Comparison of ENCODE assay signal across 29 cellular contexts in genomic region chr16:55125818-55126385, GRCh38.
"Had no signal": no experiment of that assay in that cellular context is flagged by ENCODE, and none has a peak within 500 bp of the region (broad histone marks: within the 10 kb centered on the region; RNA-seq: fewer than 3 reads in every experiment).

No MANE protein-coding gene starts in this region.

- H3K27me3 Mint-ChIP-seq: dendritic cell treated with granulocyte-macrophage colony-stimulating factor and Interleukin-4, amounts not matched to agents 40 ng/mL and 50 ng/mL, for 4 days had no signal

- H3K4me2 ChIP-seq: smooth muscle cell had no signal

- H3K9me3 ChIP-seq: colonic mucosa, gastrocnemius medialis, prostate gland, suprapubic skin had no signal

- H3K27me3 ChIP-seq: colonic mucosa, gastrocnemius medialis, right atrium auricular region, suprapubic skin had no signal

- DNase-seq: colonic mucosa; effector CD8-positive, alpha-beta T cell; endodermal cell; foreskin fibroblast; gastrocnemius medialis; head of caudate nucleus; mammary epithelial cell; mesendoderm; midbrain; naive thymus-derived CD4-positive, alpha-beta T cell; nucleus accumbens; stimulated activated CD4-positive, alpha-beta T cell treated with anti-CD3 and anti-CD28 coated beads, Interleukin-12 subunit alpha, Interleukin-12 subunit beta, amount 100 ng/mL, for 4 hours; stimulated activated CD4-positive, alpha-beta T cell treated with anti-CD3 and anti-CD28 coated beads, Interleukin-1b, Interleukin-23, amount 100 ng/mL, for 48 hours; stimulated activated CD4-positive, alpha-beta T cell treated with anti-CD3 and anti-CD28 coated beads, Interleukin-4, amount 100 ng/mL, for 1 hour; stimulated activated CD8-positive, alpha-beta memory T cell treated with anti-CD3 and anti-CD28 coated beads, Interleukin-4, amount 100 ng/mL, for 48 hours; stimulated activated naive CD4-positive, alpha-beta T cell; stimulated activated naive CD8-positive, alpha-beta T cell treated with anti-CD3 and anti-CD28 coated beads, Interleukin-15, amount 100 ng/mL, for 72 hours; trophoblast cell had no signal

- ATAC-seq: esophagus mucosa; gastrocnemius medialis; naive thymus-derived CD4-positive, alpha-beta T cell; sciatic nerve; stimulated activated naive CD8-positive, alpha-beta T cell treated with anti-CD3 and anti-CD28 coated beads, Interleukin-15, amount 100 ng/mL, for 72 hours had no signal

- H3K4me1 ChIP-seq: colonic mucosa, gastrocnemius medialis, prostate gland, right atrium auricular region, suprapubic skin had no signal

- FAIRE-seq: keratinocyte, urothelium cell line had no signal

- H3K27ac Mint-ChIP-seq: dendritic cell treated with granulocyte-macrophage colony-stimulating factor and Interleukin-4, amounts not matched to agents 40 ng/mL and 50 ng/mL, for 4 days; endodermal cell; naive thymus-derived CD4-positive, alpha-beta T cell; nephron; stimulated activated naive CD8-positive, alpha-beta T cell treated with anti-CD3 and anti-CD28 coated beads, Interleukin-15, amount 100 ng/mL, for 72 hours had no signal

- H3K4me3 Mint-ChIP-seq: dendritic cell treated with granulocyte-macrophage colony-stimulating factor and Interleukin-4, amounts not matched to agents 40 ng/mL and 50 ng/mL, for 4 days; endodermal cell; naive thymus-derived CD4-positive, alpha-beta T cell; nephron; stimulated activated naive CD8-positive, alpha-beta T cell treated with anti-CD3 and anti-CD28 coated beads, Interleukin-15, amount 100 ng/mL, for 72 hours had no signal

- H3K36me3 ChIP-seq: colonic mucosa, gastrocnemius medialis, prostate gland, right atrium auricular region, suprapubic skin had no signal

- H3K27ac ChIP-seq: colonic mucosa, epithelial cell of prostate, gastrocnemius medialis, prostate gland, right atrium auricular region, suprapubic skin had no signal

- H3K4me3 ChIP-seq: colonic mucosa, gastrocnemius medialis, prostate gland, right atrium auricular region, smooth muscle cell, suprapubic skin had no signal

- H3K36me3 Mint-ChIP-seq: naive thymus-derived CD4-positive, alpha-beta T cell had no signal

- H3K9me3 Mint-ChIP-seq: dendritic cell treated with granulocyte-macrophage colony-stimulating factor and Interleukin-4, amounts not matched to agents 40 ng/mL and 50 ng/mL, for 4 days had no signal

- H3K4me1 Mint-ChIP-seq: endodermal cell; naive thymus-derived CD4-positive, alpha-beta T cell; nephron; stimulated activated naive CD8-positive, alpha-beta T cell treated with anti-CD3 and anti-CD28 coated beads, Interleukin-15, amount 100 ng/mL, for 72 hours had no signal
